In genomic region chr20:62518911-62519310, GRCh38 we compare ENCODE assay signal across 25 cellular contexts. TPM values are rescaled to one million over a fixed set of nuclear protein-coding genes. Genes with fewer than 3 reads are reported as not detected.
"Had no signal": no experiment of that assay in that cellular context is flagged by ENCODE, and none has a peak within 500 bp of the region (broad histone marks: within the 10 kb centered on the region; RNA-seq: fewer than 3 reads in every experiment).

No MANE protein-coding gene starts in this region.

- H3K4me1 ChIP-seq: upper lobe of left lung had no signal

- FAIRE-seq: TTC549 had no signal

- H2AFZ ChIP-seq: hepatocyte had no signal

- H3K4me3 ChIP-seq: hepatocyte, ovary, upper lobe of left lung had no signal

- H3K27me3 ChIP-seq: hepatocyte, ovary, upper lobe of left lung had no signal

- ATAC-seq: activated naive CD4-positive, alpha-beta T cell treated with anti-CD3 and anti-CD28 coated beads, Interleukin-2, amount 50 U/mL, for 72 hours; activated T-helper 17 cell treated with anti-CD3 and anti-CD28 coated beads, Interleukin-2, amount 50 U/mL, for 72 hours; left ventricle myocardium superior; natural killer cell treated with Interleukin-12 subunit alpha and Interleukin-12 subunit beta and Interleukin-15 and Interleukin-18, amount 100 ng/mL, for 72 hours; stimulated activated naive CD8-positive, alpha-beta T cell treated with anti-CD3 and anti-CD28 coated beads, Interleukin-15, Interleukin-2, amounts not matched to agents 100 U/mL and 50 U/mL, for 24 hours had no signal

- DNase-seq: activated CD4-positive, alpha-beta T cell treated with anti-CD3 and anti-CD28 coated beads for 1 hour; activated CD4-positive, alpha-beta T cell treated with anti-CD3 and anti-CD28 coated beads, Interleukin-2, amount 50 U/mL, for 4 hours; activated CD8-positive, alpha-beta memory T cell treated with anti-CD3 and anti-CD28 coated beads for 24 hours; activated CD8-positive, alpha-beta memory T cell treated with anti-CD3 and anti-CD28 coated beads, Interleukin-2, amount 50 U/mL, for 4 hours; activated T-cell treated with anti-CD3 and anti-CD28 coated beads, Interleukin-2, amount 50 U/mL, for 24 hours; aorta; caudate nucleus; effector memory CD4-positive, alpha-beta T cell; foreskin melanocyte; kidney glomerular epithelial cell; left ventricle myocardium superior; mammary epithelial cell; ovary; stimulated activated CD4-positive, alpha-beta T cell treated with anti-CD3 and anti-CD28 coated beads, Interleukin-4, amount 100 ng/mL, for 24 hours; stimulated activated naive CD8-positive, alpha-beta T cell treated with anti-CD3 and anti-CD28 coated beads, Interleukin-15, Interleukin-2, amounts not matched to agents 100 U/mL and 50 U/mL, for 24 hours; T-helper 1 cell had no signal

- H3K9me3 ChIP-seq: neutrophil, ovary, upper lobe of left lung had no signal

- H3K4me2 ChIP-seq: hepatocyte had no signal

- H3K27ac ChIP-seq: hepatocyte, neutrophil, ovary, upper lobe of left lung had no signal

- H3K36me3 ChIP-seq: neutrophil, ovary, upper lobe of left lung had no signal

- H3K79me2 ChIP-seq: hepatocyte had no signal

RNA-seq across cellular contexts. Expression of gene GATA5, which starts 43.1 kb away (rescaled TPM):
- total RNA-seq: activated naive CD4-positive, alpha-beta T cell treated with anti-CD3 and anti-CD28 coated beads, Interleukin-2, amount 50 U/mL, for 72 hours; activated T-helper 17 cell treated with anti-CD3 and anti-CD28 coated beads, Interleukin-2, amount 50 U/mL, for 72 hours; dermis microvascular lymphatic vessel endothelial cell; mammary epithelial cell; natural killer cell treated with Interleukin-12 subunit alpha and Interleukin-12 subunit beta and Interleukin-15 and Interleukin-18, amount 100 ng/mL, for 72 hours; subcutaneous adipose tissue had no signal
- polyA plus RNA-seq: mammary epithelial cell had no signal
